ENCODE assay signal across 13 cellular contexts in genomic region chr16:85025781-85026653, GRCh38. TPM values are rescaled to one million over a fixed set of nuclear protein-coding genes. Genes with fewer than 3 reads are reported as not detected.
A peak's percentile ranks its signal among the peaks of the same experiment; 100 is the strongest.
DNase-seq lines count a peak whose midpoint lies in the region; ATAC-seq and TF ChIP-seq lines count a peak whose summit lies in the region.
"Had no signal": no experiment of that assay in that cellular context is flagged by ENCODE, and none has a peak within 500 bp of the region (broad histone marks: within the 10 kb centered on the region; RNA-seq: fewer than 3 reads in every experiment).

No MANE protein-coding gene starts in this region.

- BruUV-seq in PC-9 (replicated peaks; lab: Mats Ljungman, UMichigan): no TSS peak

- H3K36me3 ChIP-seq in PC-9 (ENCODE audit: low read depth) (no peaks in the 10 kb centered on the region), esophagus (ENCODE audit: control insufficient read depth in 2 of 2, insufficient read depth in 2 of 2, low read length in 1 of 2) (no peaks in the 10 kb centered on the region), skeletal muscle satellite cell (ENCODE audit: insufficient read depth, low read length) (no peaks in the 10 kb centered on the region)

- TF ChIP-seq CTCF in PC-9 (conservative IDR thresholded peaks at IDR 0.05): no peak

- no peaks in the 10 kb centered on the region for H3K9me2 ChIP-seq in PC-9 (ENCODE audit: insufficient read depth)

- ATAC-seq in GM19463 (IDR thresholded peaks at IDR 0.05; ENCODE audit: unreplicated experiment): no peak

- H3K4me3 ChIP-seq in PC-9 (peak overlapping the region; percentile 93; the same call in 1 of the 2 replicates), esophagus (ENCODE audit: low read depth in 1 of 2, low read length in 2 of 2) (no peak overlapping the region), skeletal muscle satellite cell (ENCODE audit: low read length) (no peak overlapping the region)

- H3K4me2 ChIP-seq in PC-9: peak overlapping the region; percentile 95
- peak overlapping the region; percentile 28 for H3K4me2 ChIP-seq in skeletal muscle satellite cell (ENCODE audit: low read length)

- H3K27ac ChIP-seq in PC-9 (no peak overlapping the region), esophagus (ENCODE audit: low read depth in 2 of 2, low read length in 1 of 2) (peak overlapping the region; percentile 71 to 78)
- H3K27ac ChIP-seq: 22Rv1, parathyroid adenoma had no signal

- H4K20me1 ChIP-seq in PC-9 (ENCODE audit: insufficient read depth): peaks cover 5% of the 10 kb centered on the region; the same call in 1 of the 2 replicates

- POLR2A ChIA-PET in PC-9 (lab: Charles Lee; ENCODE audit: unreplicated experiment): interaction anchor here (0.6 to 1.1 kb wide), 3 partner anchors 15 to 24 kb away, joined by 3 to 7 read pairs (median 4); partner anchors contain the start of gene ZDHHC7

- peak; percentile 16 for DNase-seq in NCI-H748 (lab: John Stamatoyannopoulos, UW; ENCODE audit: unreplicated experiment)
- no peak for DNase-seq in NCI-H748 treated with DMSO at 0.1 percent for 48 hours (lab: John Stamatoyannopoulos, UW)
- DNase-seq in PC-9: no peak
- no peak for DNase-seq in effector CD8-positive, alpha-beta T cell (lab: John Stamatoyannopoulos, UW)
- DNase-seq in NCI-H2029 (lab: John Stamatoyannopoulos, UW): no peak
- DNase-seq: central memory CD4-positive, alpha-beta T cell; Karpas-422; NK-92 treated with Interleukin-12 subunit alpha and Interleukin-12 subunit beta, amount 100 ng/mL, for 24 hours had no signal

- 82% methylated on average over 8 of the region's 8 CpGs for WGBS in esophagus, 2 donors

- intact Hi-C loops in PC-9 (cut with micrococcal nuclease; ENCODE audit: unreplicated experiment): loop anchor here (1.0 to 5.0 kb wide), 2 partner anchors 9 to 34 kb away; no protein-coding TSS in a partner anchor

- H3K27me3 ChIP-seq in PC-9 (ENCODE audit: insufficient read depth, low read depth) (no peaks in the 10 kb centered on the region), esophagus (ENCODE audit: control insufficient read depth in 1 of 2, insufficient read depth in 2 of 2, low read length in 2 of 2) (no peaks in the 10 kb centered on the region), skeletal muscle satellite cell (ENCODE audit: control insufficient read depth, insufficient read depth, low read length) (no peaks in the 10 kb centered on the region)

- no peak overlapping the region for H3K9ac ChIP-seq in skeletal muscle satellite cell (ENCODE audit: low read depth, low read length)
- H3K9ac ChIP-seq: parathyroid adenoma had no signal

- no peak overlapping the region for H2AFZ ChIP-seq in PC-9

- CTCF ChIA-PET in PC-9 (lab: Charles Lee): no interaction called here

- peaks cover 45% of the 10 kb centered on the region for H3K4me1 ChIP-seq in PC-9 (replicated peaks; ENCODE audit: insufficient read depth)
- peaks cover 6 to 16% of the 10 kb centered on the region in 2 donors for H3K4me1 ChIP-seq in esophagus (ENCODE audit: control insufficient read depth in 2 of 2, insufficient read depth in 2 of 2, low read length in 1 of 2)
- H3K4me1 ChIP-seq in skeletal muscle satellite cell (ENCODE audit: control insufficient read depth, insufficient read depth, low read length): peaks cover 35% of the 10 kb centered on the region
- H3K4me1 ChIP-seq: parathyroid adenoma had no signal

- peaks cover 29% of the 10 kb centered on the region for H3F3A ChIP-seq in PC-9 (ENCODE audit: insufficient read depth, low read depth)

- no peaks in the 10 kb centered on the region for H3K9me3 ChIP-seq in PC-9 (ENCODE audit: insufficient read depth, low read depth)
- H3K9me3 ChIP-seq in esophagus (ENCODE audit: control insufficient read depth in 2 of 2, insufficient read depth in 1 of 2, low read depth in 1 of 2, low read length in 1 of 2): no peaks in the 10 kb centered on the region
- no peaks in the 10 kb centered on the region for H3K9me3 ChIP-seq in skeletal muscle satellite cell (replicated peaks; ENCODE audit: low read length)

- H3K79me2 ChIP-seq in PC-9 (ENCODE audit: low read depth): no peaks in the 10 kb centered on the region
- H3K79me2 ChIP-seq: parathyroid adenoma had no signal

RNA-seq across cellular contexts. Expression of gene KIAA0513, which starts 1.6 kb away (rescaled TPM):
- total RNA-seq in PC-9 (2021): 4.2 and 4.3 TPM in 2 replicates
- 1 to 10 TPM; 3.0 to 3.7 TPM for polyA plus RNA-seq in esophagus
- total RNA-seq in skeletal muscle satellite cell (2012; rRNA removed): 6.3 and 6.6 TPM in 2 replicates

RNA-seq across cellular contexts. Expression of gene ZDHHC7, which starts 14.7 kb away (rescaled TPM):
- 79.3 and 85.1 TPM in 2 replicates for total RNA-seq in PC-9 (2021)
- 10 to 100 TPM; 17.1 to 17.9 TPM for polyA plus RNA-seq in esophagus
- total RNA-seq in skeletal muscle satellite cell (2012; rRNA removed): 37.3 and 42.6 TPM in 2 replicates
